ENCODE assay signal across 1 cellular context in genomic region chr11:34161812-34162506, GRCh38.
TF ChIP-seq lines count a peak whose summit lies in the region.

No MANE protein-coding gene starts in this region.

TF ChIP-seq in K562, 482 proteins besides CTCF, POLR2A, EP300 and RAD21 (continued from another document):
- TF ChIP-seq, protein P1, sequence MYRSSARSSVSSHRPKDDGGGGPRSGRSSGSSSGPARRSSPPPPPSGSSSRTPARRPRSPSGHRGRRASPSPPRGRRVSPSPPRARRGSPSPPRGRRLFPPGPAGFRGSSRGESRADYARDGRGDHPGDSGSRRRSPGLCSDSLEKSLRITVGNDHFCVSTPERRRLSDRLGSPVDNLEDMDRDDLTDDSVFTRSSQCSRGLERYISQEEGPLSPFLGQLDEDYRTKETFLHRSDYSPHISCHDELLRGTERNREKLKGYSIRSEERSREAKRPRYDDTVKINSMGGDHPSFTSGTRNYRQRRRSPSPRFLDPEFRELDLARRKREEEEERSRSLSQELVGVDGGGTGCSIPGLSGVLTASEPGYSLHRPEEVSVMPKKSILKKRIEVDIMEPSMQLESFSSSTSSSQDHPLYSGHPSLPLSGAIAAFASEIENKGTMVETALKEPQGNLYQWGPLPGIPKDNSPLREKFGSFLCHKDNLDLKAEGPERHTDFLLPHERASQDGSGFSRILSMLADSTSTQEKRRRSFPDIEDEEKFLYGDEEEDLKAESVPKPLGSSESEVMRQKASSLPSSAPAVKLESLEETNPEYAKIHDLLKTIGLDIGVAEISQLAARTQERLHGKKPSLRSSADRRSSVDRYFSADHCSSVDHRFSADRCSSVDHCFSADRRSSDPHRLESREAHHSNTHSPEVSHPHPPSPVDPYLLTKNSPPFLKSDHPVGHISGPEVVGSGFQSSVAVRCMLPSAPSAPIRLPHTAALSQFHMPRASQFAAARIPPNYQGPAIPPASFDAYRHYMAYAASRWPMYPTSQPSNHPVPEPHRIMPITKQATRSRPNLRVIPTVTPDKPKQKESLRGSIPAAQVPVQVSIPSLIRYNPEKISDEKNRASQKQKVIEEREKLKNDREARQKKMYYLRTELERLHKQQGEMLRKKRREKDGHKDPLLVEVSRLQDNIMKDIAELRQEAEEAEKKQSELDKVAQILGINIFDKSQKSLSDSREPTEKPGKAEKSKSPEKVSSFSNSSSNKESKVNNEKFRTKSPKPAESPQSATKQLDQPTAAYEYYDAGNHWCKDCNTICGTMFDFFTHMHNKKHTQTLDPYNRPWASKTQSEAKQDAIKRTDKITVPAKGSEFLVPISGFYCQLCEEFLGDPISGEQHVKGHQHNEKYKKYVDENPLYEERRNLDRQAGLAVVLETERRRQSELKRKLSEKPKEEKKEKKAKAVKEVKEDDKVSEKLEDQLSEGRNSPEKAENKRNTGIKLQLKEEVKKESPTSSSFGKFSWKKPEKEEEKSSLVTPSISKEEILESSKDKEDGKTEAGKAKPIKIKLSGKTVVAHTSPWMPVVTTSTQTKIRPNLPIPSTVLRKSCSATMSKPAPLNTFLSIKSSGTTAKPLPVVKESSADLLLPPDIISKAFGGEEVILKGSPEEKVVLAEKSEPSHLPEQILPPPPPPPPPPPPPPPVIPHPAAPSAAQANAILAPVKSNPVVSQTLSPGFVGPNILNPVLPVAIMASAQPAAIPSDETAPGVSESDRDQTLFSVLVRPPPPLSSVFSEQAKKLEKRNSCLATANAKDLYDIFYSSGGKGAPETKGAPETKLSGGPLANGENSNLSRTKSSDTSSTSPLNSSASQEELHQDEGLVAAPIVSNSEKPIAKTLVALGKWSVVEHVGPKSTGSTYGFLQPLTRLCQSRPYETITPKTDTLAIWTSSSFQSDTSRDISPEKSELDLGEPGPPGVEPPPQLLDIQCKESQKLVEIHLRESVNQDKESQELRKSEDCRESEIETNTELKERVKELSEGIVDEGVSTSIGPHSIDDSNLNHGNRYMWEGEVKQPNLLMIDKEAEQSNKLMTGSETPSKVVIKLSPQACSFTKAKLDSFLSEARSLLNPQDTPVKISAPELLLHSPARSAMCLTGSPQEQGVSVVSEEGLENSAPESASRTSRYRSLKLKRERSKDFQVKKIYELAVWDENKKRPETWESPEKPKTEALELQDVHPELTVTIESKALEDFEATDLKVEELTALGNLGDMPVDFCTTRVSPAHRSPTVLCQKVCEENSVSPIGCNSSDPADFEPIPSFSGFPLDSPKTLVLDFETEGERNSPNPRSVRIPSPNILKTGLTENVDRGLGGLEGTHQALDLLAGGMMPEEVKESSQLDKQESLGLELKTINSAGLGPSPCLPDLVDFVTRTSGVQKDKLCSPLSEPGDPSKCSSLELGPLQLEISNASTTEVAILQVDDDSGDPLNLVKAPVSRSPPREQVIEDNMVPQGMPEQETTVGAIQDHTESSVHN (IDR thresholded peaks at IDR 0.05; ENCODE audit: borderline replicate concordance in 1 of 2, low read depth in 1 of 2) = peak in 1 of 2 experiments; percentile 85; a peak in 1 of 4 replicates
- TF ChIP-seq, protein P2, sequence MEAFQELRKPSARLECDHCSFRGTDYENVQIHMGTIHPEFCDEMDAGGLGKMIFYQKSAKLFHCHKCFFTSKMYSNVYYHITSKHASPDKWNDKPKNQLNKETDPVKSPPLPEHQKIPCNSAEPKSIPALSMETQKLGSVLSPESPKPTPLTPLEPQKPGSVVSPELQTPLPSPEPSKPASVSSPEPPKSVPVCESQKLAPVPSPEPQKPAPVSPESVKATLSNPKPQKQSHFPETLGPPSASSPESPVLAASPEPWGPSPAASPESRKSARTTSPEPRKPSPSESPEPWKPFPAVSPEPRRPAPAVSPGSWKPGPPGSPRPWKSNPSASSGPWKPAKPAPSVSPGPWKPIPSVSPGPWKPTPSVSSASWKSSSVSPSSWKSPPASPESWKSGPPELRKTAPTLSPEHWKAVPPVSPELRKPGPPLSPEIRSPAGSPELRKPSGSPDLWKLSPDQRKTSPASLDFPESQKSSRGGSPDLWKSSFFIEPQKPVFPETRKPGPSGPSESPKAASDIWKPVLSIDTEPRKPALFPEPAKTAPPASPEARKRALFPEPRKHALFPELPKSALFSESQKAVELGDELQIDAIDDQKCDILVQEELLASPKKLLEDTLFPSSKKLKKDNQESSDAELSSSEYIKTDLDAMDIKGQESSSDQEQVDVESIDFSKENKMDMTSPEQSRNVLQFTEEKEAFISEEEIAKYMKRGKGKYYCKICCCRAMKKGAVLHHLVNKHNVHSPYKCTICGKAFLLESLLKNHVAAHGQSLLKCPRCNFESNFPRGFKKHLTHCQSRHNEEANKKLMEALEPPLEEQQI (IDR thresholded peaks at IDR 0.05) = no peak
- TF ChIP-seq FOS (IDR thresholded peaks at IDR 0.05; ENCODE audit: extremely low read depth, insufficient read length) (peak; percentile 7), CREB1 (IDR thresholded peaks at IDR 0.05) (peak; percentile 86), CREB1 (CRISPR knock-in tag; IDR thresholded peaks at IDR 0.05) (peak; percentile 79), ETV5 (CRISPR knock-in tag; IDR thresholded peaks at IDR 0.05; ENCODE audit: low read depth) (0 out of 2 replicates have a peak, but pooled peaks have one; percentile 29), CHD2 (IDR thresholded peaks at IDR 0.05; ENCODE audit: low read depth, low read length) (no peak), HDAC3 (IDR thresholded peaks at IDR 0.05; ENCODE audit: borderline replicate concordance, partially characterized antibody) (no peak), TAF1 (IDR thresholded peaks at IDR 0.05; ENCODE audit: control insufficient read depth, extremely low read depth, insufficient read depth, low read length, severe bottlenecking) (no peak), TEAD1 (CRISPR knock-in tag; IDR thresholded peaks at IDR 0.05) (peak in 1 of 2 experiments; percentile 39; a peak in 1 of 4 replicates), ZNF668 (CRISPR knock-in tag; IDR thresholded peaks at IDR 0.05) (no peak), ZNF764 (CRISPR knock-in tag; IDR thresholded peaks at IDR 0.05; ENCODE audit: low read depth) (no peak), PKNOX1 (IDR thresholded peaks at IDR 0.05) (peak; percentile 64), CBX1 (IDR thresholded peaks at IDR 0.05; ENCODE audit: low read depth) (no peak), CTBP1 (IDR thresholded peaks at IDR 0.05; ENCODE audit: borderline replicate concordance) (peak; percentile 89), MEIS2 (IDR thresholded peaks at IDR 0.05; ENCODE audit: partially characterized antibody) (peak; percentile 53), ZNF398 (CRISPR knock-in tag; IDR thresholded peaks at IDR 0.05) (no peak), L3MBTL2 (IDR thresholded peaks at IDR 0.05) (no peak), SMARCC2 (IDR thresholded peaks at IDR 0.05; ENCODE audit: low read depth) (0 out of 2 replicates have a peak, but pooled peaks have one; percentile 26), SMARCE1 (IDR thresholded peaks at IDR 0.05) (peak; percentile 76; the same call in 1 of the 2 replicates), TSHZ1 (CRISPR knock-in tag; IDR thresholded peaks at IDR 0.05) (no peak), CREB3L1 (IDR thresholded peaks at IDR 0.05; ENCODE audit: borderline replicate concordance, low read depth) (no peak), RBBP5 (IDR thresholded peaks at IDR 0.05; ENCODE audit: borderline replicate concordance, insufficient read depth, low read length, poor library complexity, severe bottlenecking) (no peak), SLC30A9 (CRISPR knock-in tag; IDR thresholded peaks at IDR 0.05) (no peak), CXXC5 (CRISPR knock-in tag; IDR thresholded peaks at IDR 0.05) (peak; percentile 36; the same call in 1 of the 2 replicates), ATF7 (IDR thresholded peaks at IDR 0.05) (peak; percentile 91), ARID1B (IDR thresholded peaks at IDR 0.05) (peak; percentile 66)
- TF ChIP-seq, protein P3, sequence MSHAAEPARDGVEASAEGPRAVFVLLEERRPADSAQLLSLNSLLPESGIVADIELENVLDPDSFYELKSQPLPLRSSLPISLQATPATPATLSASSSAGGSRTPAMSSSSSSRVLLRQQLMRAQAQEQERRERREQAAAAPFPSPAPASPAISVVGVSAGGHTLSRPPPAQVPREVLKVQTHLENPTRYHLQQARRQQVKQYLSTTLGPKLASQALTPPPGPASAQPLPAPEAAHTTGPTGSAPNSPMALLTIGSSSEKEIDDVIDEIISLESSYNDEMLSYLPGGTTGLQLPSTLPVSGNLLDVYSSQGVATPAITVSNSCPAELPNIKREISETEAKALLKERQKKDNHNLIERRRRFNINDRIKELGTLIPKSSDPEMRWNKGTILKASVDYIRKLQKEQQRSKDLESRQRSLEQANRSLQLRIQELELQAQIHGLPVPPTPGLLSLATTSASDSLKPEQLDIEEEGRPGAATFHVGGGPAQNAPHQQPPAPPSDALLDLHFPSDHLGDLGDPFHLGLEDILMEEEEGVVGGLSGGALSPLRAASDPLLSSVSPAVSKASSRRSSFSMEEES (CRISPR knock-in tag; IDR thresholded peaks at IDR 0.05) = no peak
- TF ChIP-seq, protein P4, sequence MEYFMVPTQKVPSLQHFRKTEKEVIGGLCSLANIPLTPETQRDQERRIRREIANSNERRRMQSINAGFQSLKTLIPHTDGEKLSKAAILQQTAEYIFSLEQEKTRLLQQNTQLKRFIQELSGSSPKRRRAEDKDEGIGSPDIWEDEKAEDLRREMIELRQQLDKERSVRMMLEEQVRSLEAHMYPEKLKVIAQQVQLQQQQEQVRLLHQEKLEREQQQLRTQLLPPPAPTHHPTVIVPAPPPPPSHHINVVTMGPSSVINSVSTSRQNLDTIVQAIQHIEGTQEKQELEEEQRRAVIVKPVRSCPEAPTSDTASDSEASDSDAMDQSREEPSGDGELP (CRISPR knock-in tag; IDR thresholded peaks at IDR 0.05; ENCODE audit: borderline replicate concordance) = peak; percentile 45; the same call in 1 of the 2 replicates
- TF ChIP-seq, protein P5, sequence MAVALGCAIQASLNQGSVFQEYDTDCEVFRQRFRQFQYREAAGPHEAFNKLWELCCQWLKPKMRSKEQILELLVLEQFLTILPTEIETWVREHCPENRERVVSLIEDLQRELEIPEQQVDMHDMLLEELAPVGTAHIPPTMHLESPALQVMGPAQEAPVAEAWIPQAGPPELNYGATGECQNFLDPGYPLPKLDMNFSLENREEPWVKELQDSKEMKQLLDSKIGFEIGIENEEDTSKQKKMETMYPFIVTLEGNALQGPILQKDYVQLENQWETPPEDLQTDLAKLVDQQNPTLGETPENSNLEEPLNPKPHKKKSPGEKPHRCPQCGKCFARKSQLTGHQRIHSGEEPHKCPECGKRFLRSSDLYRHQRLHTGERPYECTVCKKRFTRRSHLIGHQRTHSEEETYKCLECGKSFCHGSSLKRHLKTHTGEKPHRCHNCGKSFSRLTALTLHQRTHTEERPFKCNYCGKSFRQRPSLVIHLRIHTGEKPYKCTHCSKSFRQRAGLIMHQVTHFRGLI (CRISPR knock-in tag; IDR thresholded peaks at IDR 0.05) = no peak
